2 cellular contexts compared by ENCODE assay signal in genomic region chr1:152165291-152166077, GRCh38.
TF ChIP-seq lines count a peak whose summit lies in the region.

No MANE protein-coding gene starts in this region.

TF ChIP-seq in GM12891, 5 proteins besides CTCF, POLR2A, EP300 and RAD21:
- no peak for TF ChIP-seq PAX5 (IDR thresholded peaks at IDR 0.05; ENCODE audit: insufficient read depth, low read length, severe bottlenecking)
- peak; percentile 58 for TF ChIP-seq SPI1 (IDR thresholded peaks at IDR 0.05; ENCODE audit: low read depth, low read length)

TF ChIP-seq in K562, 482 proteins besides CTCF, POLR2A, EP300 and RAD21:
- TF ChIP-seq RAD51 (IDR thresholded peaks at IDR 0.05; ENCODE audit: borderline replicate concordance, low read depth), result no peak
- TF ChIP-seq SPI1 (IDR thresholded peaks at IDR 0.05; ENCODE audit: borderline replicate concordance, low read depth, low read length), result peak; percentile 53; the same call in 1 of the 2 replicates
- no peak for TF ChIP-seq CREB5 (CRISPR knock-in tag; IDR thresholded peaks at IDR 0.05)
